In the genomic region with DNA sequence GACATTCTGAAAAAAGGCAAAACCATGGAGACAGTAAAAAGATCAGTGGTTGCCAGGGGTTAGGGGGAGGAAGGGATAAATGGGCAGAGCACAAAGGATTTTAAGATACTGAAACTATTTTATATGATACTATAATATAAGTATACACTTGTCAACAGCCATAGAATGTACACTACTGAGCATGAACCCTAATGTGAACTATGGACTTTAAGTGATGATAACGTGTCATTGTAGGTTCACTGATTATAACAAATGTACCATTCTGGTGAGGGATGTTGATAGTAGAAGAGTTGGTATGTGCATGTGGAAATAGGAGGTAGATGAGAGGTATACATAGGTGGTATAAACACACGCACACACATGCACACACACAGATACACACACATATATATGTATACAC, we compare ENCODE assay signal across 34 cellular contexts.
"Had no signal": no experiment of that assay in that cellular context is flagged by ENCODE, and none has a peak within 500 bp of the region (broad histone marks: within the 10 kb centered on the region; RNA-seq: fewer than 3 reads in every experiment).

No MANE protein-coding gene starts in this region.

- H3K4me3 ChIP-seq: adrenal gland, ascending aorta, body of pancreas, breast epithelium, cardiac muscle cell had no signal

- DNase-seq: activated effector memory CD4-positive, alpha-beta T cell treated with anti-CD3 and anti-CD28 coated beads, Interleukin-2, amount 50 U/mL, for 16 hours; activated effector memory CD4-positive, alpha-beta T cell treated with Interleukin-2 at 50 U/mL for 16 hours; activated gamma-delta T cell; activated gamma-delta T cell treated with Interleukin-2 at 50 U/mL for 16 hours; activated naive CD4-positive, alpha-beta T cell; activated naive CD4-positive, alpha-beta T cell treated with anti-CD3 and anti-CD28 coated beads for 36 hours; activated naive CD4-positive, alpha-beta T cell treated with anti-CD3 and anti-CD28 coated beads, Interleukin-2, amount 10 ng/mL, durations not matched to agents 7 days and 5 days; activated naive CD4-positive, alpha-beta T cell treated with anti-CD3 and anti-CD28 coated beads, Interleukin-2, amount 50 U/mL, for 16 hours; activated naive CD4-positive, alpha-beta T cell treated with Interleukin-2 at 50 U/mL for 16 hours; activated naive CD8-positive, alpha-beta T cell treated with anti-CD3 and anti-CD28 coated beads for 36 hours; activated naive CD8-positive, alpha-beta T cell treated with anti-CD3 and anti-CD28 coated beads, Interleukin-2, amount 10 ng/mL, durations not matched to agents 7 days and 5 days; activated naive CD8-positive, alpha-beta T cell treated with anti-CD3 and anti-CD28 coated beads, Interleukin-2, amount 50 U/mL, for 24 hours; activated T-cell treated with anti-CD3 and anti-CD28 coated beads, Interleukin-2, amount 50 U/mL, for 1 hour; activated T-cell treated with anti-CD3 and anti-CD28 coated beads, Interleukin-2, amount 50 U/mL, for 24 hours; activated T-cell treated with anti-CD3 and anti-CD28 coated beads, Interleukin-2, amount 50 U/mL, for 4 hours; activated T-cell treated with anti-CD3 and anti-CD28 coated beads, Interleukin-2, amount 50 U/mL, for 48 hours; activated T-cell treated with anti-CD3 and anti-CD28 coated beads, Interleukin-2, amount 50 U/mL, for 72 hours; adrenal gland; amniotic stem cell; amygdala; anterior cingulate cortex; aorta; body of pancreas; brain microvascular endothelial cell; caudate nucleus; central memory CD4-positive, alpha-beta T cell; cerebellar nuclear complex had no signal

- H3K9me3 ChIP-seq: adrenal gland, ascending aorta, body of pancreas, breast epithelium had no signal

- H3K27me3 ChIP-seq: adrenal gland, ascending aorta, body of pancreas, brain microvascular endothelial cell, breast epithelium, cardiac muscle cell had no signal

- ATAC-seq: activated naive CD4-positive, alpha-beta T cell treated with anti-CD3 and anti-CD28 coated beads, Interleukin-2, amount 50 U/mL, for 72 hours; activated naive CD8-positive, alpha-beta T cell treated with anti-CD3 and anti-CD28 coated beads, Interleukin-2, amount 50 U/mL, for 24 hours; activated T-cell treated with anti-CD3 and anti-CD28 coated beads, Interleukin-2, amount 50 U/mL, for 4 hours; activated T-cell treated with anti-CD3 and anti-CD28 coated beads, Interleukin-2, amount 50 U/mL, for 72 hours; activated T-helper 17 cell treated with anti-CD3 and anti-CD28 coated beads, Interleukin-2, amount 50 U/mL, for 72 hours; body of pancreas had no signal

- H3K27ac ChIP-seq: adrenal gland, ascending aorta, body of pancreas, brain microvascular endothelial cell, breast epithelium, cardiac muscle cell had no signal

- FAIRE-seq: astrocyte, bronchial epithelial cell had no signal

- H3K36me3 ChIP-seq: adrenal gland, ascending aorta, brain microvascular endothelial cell, breast epithelium, cardiac muscle cell had no signal

- H3K4me1 ChIP-seq: adrenal gland, ascending aorta, body of pancreas, breast epithelium had no signal
